8 cellular contexts compared by ENCODE assay signal in genomic region chr9:76665966-76666365, GRCh38.
DNase-seq lines count a peak whose midpoint lies in the region; ATAC-seq, FAIRE-seq and TF ChIP-seq lines count a peak whose summit lies in the region.
"Not testable (repeated sequence)": the region's sequence is repeated elsewhere in the genome, so short reads cannot be mapped to it uniquely, and the experiment has no call there.

No MANE protein-coding gene starts in this region.

- H3K9ac ChIP-seq in HepG2 (ENCODE audit: insufficient read depth, low read depth, low read length) = not testable (repeated sequence)

- not testable (repeated sequence) for H3K4me1 ChIP-seq in HepG2 (ENCODE audit: insufficient read depth, low read length)

- not testable (repeated sequence) for H2AFZ ChIP-seq in HepG2 (ENCODE audit: low read length)

- H3K79me2 ChIP-seq in HepG2 (ENCODE audit: insufficient read depth, low read length) = not testable (repeated sequence)

- TF ChIP-seq POLR2A in HepG2 (IDR thresholded peaks at IDR 0.05; ENCODE audit: insufficient read depth in 1 of 2, low read depth in 2 of 2, low read length in 2 of 2) = not testable (repeated sequence)

- H4K20me1 ChIP-seq in HepG2 (ENCODE audit: insufficient read depth, low read length) = not testable (repeated sequence)

- not testable (repeated sequence) for FAIRE-seq in HepG2 (lab: Jason Lieb, UNC)

- not testable (repeated sequence) for H3K27ac Mint-ChIP-seq in CD14-positive monocyte

- TF ChIP-seq CTCF in CD14-positive monocyte (IDR thresholded peaks at IDR 0.05) (peak; percentile 61), GM13977 (IDR thresholded peaks at IDR 0.05; ENCODE audit: extremely low read depth, insufficient read depth, missing control alignments) (peak; percentile 31), astrocyte of the cerebellum (IDR thresholded peaks at IDR 0.05; ENCODE audit: low read depth, low read length, missing control alignments) (peak; percentile 44), HepG2 (CRISPR knock-in tag; IDR thresholded peaks at IDR 0.05) (peak; percentile 83)

- H3K27ac ChIP-seq in HepG2 (ENCODE audit: extremely low read length, insufficient read depth, low read length) = not testable (repeated sequence)

- peaks cover 26% of the 10 kb centered on the region for H3K4me1 Mint-ChIP-seq in CD14-positive monocyte

- TF ChIP-seq EP300 in HepG2 (IDR thresholded peaks at IDR 0.05; ENCODE audit: low read depth in 2 of 2, low read length in 2 of 2); HepG2 (CRISPR knock-in tag; IDR thresholded peaks at IDR 0.05; ENCODE audit: borderline replicate concordance): not testable (repeated sequence)

- ATAC-seq in HepG2 = not testable (repeated sequence)

- CTCF ChIA-PET in HepG2 (lab: Yijun Ruan, JAX; ENCODE audit: low intra/inter-chr PET ratio, low total read pairs) = interaction anchor here (1.4 to 1.9 kb wide), 2 partner anchors 39 to 219 kb away, joined by 4 to 25 read pairs; no protein-coding TSS in a partner anchor

- peaks cover 0 to 11% (median 3%) of the 10 kb centered on the region in 7 donors for H3K9me3 Mint-ChIP-seq in CD14-positive monocyte

- H3K36me3 ChIP-seq in HepG2 (replicated peaks in 1 of 2; ENCODE audit: control insufficient read depth in 1 of 2, insufficient read depth in 2 of 2, low read length in 2 of 2) = not testable (repeated sequence)

- peak; percentile 76 for TF ChIP-seq RAD21 in HepG2 (CRISPR knock-in tag; IDR thresholded peaks at IDR 0.05)

- BruUV-seq in HepG2 (replicated peaks; lab: Mats Ljungman, UMichigan) = not testable (repeated sequence)

- not testable (repeated sequence) for H3K27me3 Mint-ChIP-seq in CD14-positive monocyte (ENCODE audit: low read depth in 3 of 3)

- not testable (repeated sequence) for H3K27me3 ChIP-seq in HepG2 (ENCODE audit: control insufficient read depth in 1 of 2, insufficient read depth in 2 of 2, low read length in 2 of 2)

- H3K9me3 ChIP-seq in HepG2 (ENCODE audit: low read length) = not testable (repeated sequence)

- in situ Hi-C loops in GM13977 (cut with MboI; ENCODE audit: low pct_unique_long_range_greater_than_20kb, low sequenced_read_pairs, unreplicated experiment); astrocyte of the cerebellum (cut with HindIII; ENCODE audit: low sequenced_read_pairs): not testable (repeated sequence)
- in situ Hi-C loops in HepG2 (cut with HindIII; ENCODE audit: extremely low pct_ligation_motif_present, low pct_unique_long_range_greater_than_20kb) = loop anchor here (5.0 kb wide), 1 partner anchor 41 kb away; no protein-coding TSS in a partner anchor

- not testable (repeated sequence) for H3K4me3 ChIP-seq in astrocyte of the cerebellum (ENCODE audit: low read depth, low read length); HepG2 (replicated peaks in 1 of 3; ENCODE audit: insufficient read depth in 1 of 3, low read depth in 2 of 3, low read length in 3 of 3)

- H3K4me3 Mint-ChIP-seq in CD14-positive monocyte = not testable (repeated sequence)

- 0% methylated on average over 3 of the region's 11 CpGs for WGBS in HepG2 (ENCODE audit: low lambda C conversion rate)

- H3K4me2 ChIP-seq in HepG2 (ENCODE audit: low read depth, low read length) = not testable (repeated sequence)

- not testable (repeated sequence) for H3K36me3 Mint-ChIP-seq in CD14-positive monocyte

- not testable (repeated sequence) for DNase-seq in CD14-positive monocyte (ENCODE audit: low spot score); GM13977 (ENCODE audit: low spot score); astrocyte of the cerebellum (ENCODE audit: low read depth)
- DNase-seq in NCI-H1092 treated with DMSO at 0.1 percent for 48 hours (lab: John Stamatoyannopoulos, UW) = peak; percentile 29
- DNase-seq in SHP77 (lab: John Stamatoyannopoulos, UW) = peak; percentile 37 to 54
- DNase-seq in fibroblast of gingiva (ENCODE audit: low read depth) = peak; percentile 41
- DNase-seq in HepG2 (ENCODE audit: low spot score) = peak; percentile 29
- DNase-seq in stimulated activated CD8-positive, alpha-beta memory T cell treated with anti-CD3 and anti-CD28 coated beads, Interleukin-4, amount 100 ng/mL, for 48 hours = peak; percentile 40

- POLR2A ChIA-PET in HepG2 (lab: Yijun Ruan, JAX) = not testable (repeated sequence)

- intact Hi-C loops in CD14-positive monocyte (cut with micrococcal nuclease) = not testable (repeated sequence)
- intact Hi-C loops in HepG2 (cut with micrococcal nuclease; ENCODE audit: unreplicated experiment) = loop anchor here (2.0 kb wide), 1 partner anchor 39 kb away; no protein-coding TSS in a partner anchor

TF ChIP-seq in HepG2, 621 proteins besides CTCF, POLR2A, EP300 and RAD21:
- TF ChIP-seq SMC3 (IDR thresholded peaks at IDR 0.05; ENCODE audit: low read length) (peak; percentile 49; the same call in 1 of the 2 replicates), STAG1 (CRISPR knock-in tag; IDR thresholded peaks at IDR 0.05) (peak; percentile 71), KDM2A (CRISPR knock-in tag; IDR thresholded peaks at IDR 0.05; ENCODE audit: borderline replicate concordance, low read depth) (peak; percentile 65; the same call in 1 of the 2 replicates)

Comparison
In these comparisons a context has a peak if more than half of its experiments do, and no peak if none do; other contexts are left out.
1. CTCF ChIP-seq: peak in every context shown above with its lines; median percentile 83 in HepG2; 61 in CD14-positive monocyte; 44 in astrocyte of the cerebellum; 31 in GM13977.